Comparison of ENCODE assay signal across 15 cellular contexts in genomic region chr5:129246088-129246487, GRCh38.
"Had no signal": no experiment of that assay in that cellular context is flagged by ENCODE, and none has a peak within 500 bp of the region (broad histone marks: within the 10 kb centered on the region; RNA-seq: fewer than 3 reads in every experiment).

No MANE protein-coding gene starts in this region.

- H3K4me3 ChIP-seq: lower lobe of right lung, ovary, SK-N-MC, stomach, thyroid gland, vagina had no signal

- DNase-seq: activated naive CD4-positive, alpha-beta T cell treated with Interleukin-2 at 50 U/mL for 16 hours; activated T-cell treated with anti-CD3 and anti-CD28 coated beads for 4 hours; central memory CD4-positive, alpha-beta T cell; effector memory CD8-positive, alpha-beta T cell; glutamatergic neuron; lower lobe of right lung; ovary; stimulated activated CD4-positive, alpha-beta T cell treated with anti-CD3 and anti-CD28 coated beads, Interleukin-1b, Interleukin-23, amount 100 ng/mL, for 48 hours; stomach; T-cell; T1000; thyroid gland had no signal

- ATAC-seq: activated CD4-positive, CD25-positive, alpha-beta regulatory T cell treated with anti-CD3 and anti-CD28 coated beads, Interleukin-2, amount 50 U/mL, for 24 hours; effector memory CD8-positive, alpha-beta T cell; lower lobe of right lung; T-cell had no signal
